Comparison of ENCODE assay signal across 11 cellular contexts in the genomic region with DNA sequence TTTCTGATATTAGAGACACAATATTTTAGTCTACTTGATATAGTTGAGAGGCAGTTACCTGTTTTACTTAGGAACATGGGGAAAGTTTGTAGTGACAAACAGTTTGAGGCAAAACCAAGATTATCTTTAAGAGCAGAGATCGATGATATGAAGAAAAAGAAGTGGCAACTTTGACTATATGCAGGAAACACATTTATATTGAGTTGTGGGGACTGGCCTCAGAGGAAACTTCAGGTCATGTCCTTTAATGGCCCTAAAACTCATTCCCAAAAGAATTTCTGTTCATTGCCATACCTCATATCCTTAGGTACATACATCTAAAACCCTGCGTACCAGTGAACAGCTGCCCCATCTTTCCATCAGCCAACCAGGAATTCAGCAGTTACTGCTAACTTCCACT. TPM values are rescaled to one million over a fixed set of nuclear protein-coding genes. Genes with fewer than 3 reads are reported as not detected.
"Had no signal": no experiment of that assay in that cellular context is flagged by ENCODE, and none has a peak within 500 bp of the region (broad histone marks: within the 10 kb centered on the region; RNA-seq: fewer than 3 reads in every experiment).

No MANE protein-coding gene starts in this region.

- H3K4me3 Mint-ChIP-seq: HFFc6 had no signal

- H3K36me3 ChIP-seq: HAP-1 had no signal

- H3K27ac Mint-ChIP-seq: HFFc6 had no signal

- H3K4me1 ChIP-seq: HAP-1 had no signal

- H3K4me2 ChIP-seq: KMS-11 had no signal

- DNase-seq: GOT3, H7, HFFc6, KBM-7 had no signal

- H3K4me3 ChIP-seq: HAP-1 had no signal

- ATAC-seq: HCT116, HepG2 had no signal

- H3K9me3 ChIP-seq: HAP-1 had no signal

- H3K9me3 Mint-ChIP-seq: HFFc6 had no signal

- H3K9ac ChIP-seq: KMS-11 had no signal

- H3K27ac ChIP-seq: HL-60, KMS-11 had no signal

RNA-seq across cellular contexts. Expression of a gene that starts 4.5 kb away (rescaled TPM):
- total RNA-seq: H7, HepG2, HFFc6 had no signal
- polyA plus RNA-seq: HepG2 had no signal

RNA-seq across cellular contexts. Expression of a gene that starts 9.4 kb away (rescaled TPM):
- total RNA-seq: H7, HepG2, HFFc6 had no signal
- polyA plus RNA-seq: HepG2 had no signal

RNA-seq across cellular contexts. Expression of a gene that starts 10.9 kb away (rescaled TPM):
- total RNA-seq: H4, H7, HepG2, HFFc6, HT1080 had no signal
- polyA plus RNA-seq: HepG2 had no signal

RNA-seq across cellular contexts. Expression of a gene that starts 18.3 kb away (rescaled TPM):
- total RNA-seq: H4, H7, HepG2, HFFc6, HT1080 had no signal
- polyA plus RNA-seq: HepG2 had no signal

RNA-seq across cellular contexts. Expression of a gene that starts 24.6 kb away (rescaled TPM):
- total RNA-seq: HFFc6 had no signal
